In the genomic region with DNA sequence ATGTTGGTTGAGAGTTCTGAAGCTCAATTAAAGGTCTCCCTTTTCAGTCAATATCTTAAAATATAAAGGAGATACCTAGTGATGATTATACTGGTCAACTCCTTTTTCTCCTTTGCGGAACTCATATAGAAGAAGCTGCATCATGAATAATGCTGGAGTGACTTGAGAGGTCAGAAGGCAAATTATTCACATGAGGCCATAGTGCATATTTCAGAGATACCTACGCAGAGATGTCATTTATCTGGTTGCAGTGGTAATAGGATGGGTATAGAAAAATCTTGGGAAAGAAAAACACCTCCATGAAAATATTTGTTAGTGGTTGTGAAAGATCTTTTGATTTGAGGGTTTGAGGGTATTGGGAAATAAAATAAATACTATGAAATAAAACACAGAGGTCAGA, we compare ENCODE assay signal across 21 cellular contexts. TPM values are rescaled to one million over a fixed set of nuclear protein-coding genes. Genes with fewer than 3 reads are reported as not detected.
DNase-seq lines count a peak whose midpoint lies in the region.
"Had no signal": no experiment of that assay in that cellular context is flagged by ENCODE, and none has a peak within 500 bp of the region (broad histone marks: within the 10 kb centered on the region; RNA-seq: fewer than 3 reads in every experiment).

No MANE protein-coding gene starts in this region.

- H3K9me3 ChIP-seq in SJCRH30 (replicated peaks), result peaks cover 8% of the 10 kb centered on the region; the same call in 1 of the 2 replicates
- H3K9me3 ChIP-seq: A549, BE2C had no signal

- H3K27ac ChIP-seq in SJCRH30, result peak overlapping the region; percentile 83
- H3K27ac ChIP-seq: A549 had no signal

- no peaks in the 10 kb centered on the region for H3K36me3 ChIP-seq in SJCRH30
- H3K36me3 ChIP-seq: BE2C; BLaER1 treated with 17β-estradiol and CSF1 and Interleukin-3, amounts not matched to agents 10 nM and 100 nM had no signal

- no peak overlapping the region for H3K4me3 ChIP-seq in SJCRH30
- H3K4me3 ChIP-seq: A549; BLaER1 treated with 17β-estradiol and CSF1 and Interleukin-3, amounts not matched to agents 10 nM and 100 nM; GM12878; GM23338 had no signal

- DNase-seq in Caki2 (ENCODE audit: low read depth) (peak; percentile 44), LHCN-M2 (ENCODE audit: low read depth) (peak; percentile 70), SJCRH30 (no peak), NCI-H345 treated with DMSO at 0.1 percent for 48 hours (lab: John Stamatoyannopoulos, UW; ENCODE audit: unreplicated experiment) (no peak), DMS153 (lab: John Stamatoyannopoulos, UW) (no peak)
- no peak for DNase-seq in stimulated activated CD4-positive, alpha-beta T cell treated with anti-CD3 and anti-CD28 coated beads, Interleukin-2, amount 100 ng/mL, for 24 hours
- DNase-seq: 8988T; ACHN; AML-193; BE2C; CD4-positive, alpha-beta T cell; CD8-positive, alpha-beta memory T cell; DMS79; EL; GDM1; H9 had no signal

- H3K4me1 ChIP-seq in SJCRH30, result peaks cover 30% of the 10 kb centered on the region
- H3K4me1 ChIP-seq: A549, BE2C had no signal

- H3K27me3 ChIP-seq in SJCRH30, result no peaks in the 10 kb centered on the region
- H3K27me3 ChIP-seq: BE2C; BLaER1 treated with 17β-estradiol and CSF1 and Interleukin-3, amounts not matched to agents 10 nM and 100 nM had no signal

- in situ Hi-C loops in Caki2 (cut with HindIII; ENCODE audit: low pct_unique_long_range_greater_than_20kb, low sequenced_read_pairs), result no loop called here

RNA-seq across cellular contexts. Expression of a gene that starts 47.7 kb away (rescaled TPM):
- total RNA-seq in Caki2 (2014; rRNA removed; shearing (Covaris generic); ENCODE audit: low replicate concordance), result 0.14 TPM in 1 of 2 replicates, not detected in the other
- total RNA-seq in LHCN-M2 (2014; rRNA removed), result 1.0 and 2.8 TPM in 2 replicates
- not detected for polyA plus RNA-seq in LHCN-M2 (2012)
- not detected in 2 replicates for total RNA-seq in SJCRH30 (2014; rRNA removed; shearing (Covaris generic))
- total RNA-seq: CD4-positive, alpha-beta T cell; CD8-positive, alpha-beta memory T cell; GM12878 had no signal
- polyA plus RNA-seq: A549; CD14-positive monocyte; CD8-positive, alpha-beta memory T cell had no signal

Comparison
In these comparisons a context has a peak if more than half of its experiments do, and no peak if none do; other contexts are left out.
1. DNase-seq: peak in Caki2 (single experiment) and LHCN-M2 (single experiment); none in SJCRH30 (0 of 2), stimulated activated CD4-positive, alpha-beta T cell treated with anti-CD3 and anti-CD28 coated beads, Interleukin-2, amount 100 ng/mL, for 24 hours (0 of 2), NCI-H345 treated with DMSO at 0.1 percent for 48 hours (single experiment) and DMS153 (single experiment).